Comparison of ENCODE assay signal across 1 cellular context in the genomic region with DNA sequence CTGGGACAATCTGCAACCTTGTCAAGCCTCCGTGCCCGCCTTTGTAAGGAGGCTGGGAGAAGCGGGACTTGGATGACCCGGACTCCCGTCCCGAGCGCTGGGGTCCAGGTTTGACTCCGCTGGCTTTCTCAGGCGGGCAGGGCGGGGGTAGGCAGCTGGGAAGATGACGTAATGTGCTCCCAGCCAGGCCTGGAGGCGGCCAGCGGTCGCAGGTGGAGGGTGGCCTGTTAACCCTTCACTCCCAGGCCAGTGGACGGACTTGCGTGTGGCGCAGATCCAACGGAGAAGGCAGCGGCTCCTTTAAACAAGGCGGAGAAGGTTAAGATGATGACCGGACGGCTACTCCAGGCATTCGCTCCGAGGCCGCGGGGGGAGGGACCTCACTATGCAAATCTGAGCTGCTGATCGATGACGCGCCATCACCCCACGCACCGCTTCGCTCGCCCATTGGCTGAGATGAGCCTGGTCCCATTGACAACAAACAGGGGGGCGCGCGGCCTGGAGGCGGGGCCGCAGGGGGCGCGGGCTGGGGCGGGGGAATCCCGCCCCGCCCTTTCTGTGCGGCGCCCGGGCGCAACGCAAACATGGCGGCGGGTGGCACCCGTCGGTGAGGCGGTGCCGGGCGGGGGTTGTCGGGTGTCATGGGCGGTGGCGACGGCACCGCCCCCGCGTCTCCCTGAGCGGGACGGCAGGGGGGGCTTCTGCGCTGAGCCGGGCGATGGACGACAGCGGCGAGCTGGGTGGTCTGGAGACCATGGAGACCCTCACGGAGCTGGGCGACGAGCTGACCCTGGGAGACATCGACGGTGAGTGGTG.
TF ChIP-seq lines count a peak whose summit lies in the region.

A gene (plus strand): TSS at position 553 of the 816 bp plus-strand sequence. CDS start 166 bp downstream, at position 719.

TF ChIP-seq in HepG2, 621 proteins besides CTCF, POLR2A, EP300 and RAD21 (continued from another document and continues in another):
- TF ChIP-seq, protein P1, sequence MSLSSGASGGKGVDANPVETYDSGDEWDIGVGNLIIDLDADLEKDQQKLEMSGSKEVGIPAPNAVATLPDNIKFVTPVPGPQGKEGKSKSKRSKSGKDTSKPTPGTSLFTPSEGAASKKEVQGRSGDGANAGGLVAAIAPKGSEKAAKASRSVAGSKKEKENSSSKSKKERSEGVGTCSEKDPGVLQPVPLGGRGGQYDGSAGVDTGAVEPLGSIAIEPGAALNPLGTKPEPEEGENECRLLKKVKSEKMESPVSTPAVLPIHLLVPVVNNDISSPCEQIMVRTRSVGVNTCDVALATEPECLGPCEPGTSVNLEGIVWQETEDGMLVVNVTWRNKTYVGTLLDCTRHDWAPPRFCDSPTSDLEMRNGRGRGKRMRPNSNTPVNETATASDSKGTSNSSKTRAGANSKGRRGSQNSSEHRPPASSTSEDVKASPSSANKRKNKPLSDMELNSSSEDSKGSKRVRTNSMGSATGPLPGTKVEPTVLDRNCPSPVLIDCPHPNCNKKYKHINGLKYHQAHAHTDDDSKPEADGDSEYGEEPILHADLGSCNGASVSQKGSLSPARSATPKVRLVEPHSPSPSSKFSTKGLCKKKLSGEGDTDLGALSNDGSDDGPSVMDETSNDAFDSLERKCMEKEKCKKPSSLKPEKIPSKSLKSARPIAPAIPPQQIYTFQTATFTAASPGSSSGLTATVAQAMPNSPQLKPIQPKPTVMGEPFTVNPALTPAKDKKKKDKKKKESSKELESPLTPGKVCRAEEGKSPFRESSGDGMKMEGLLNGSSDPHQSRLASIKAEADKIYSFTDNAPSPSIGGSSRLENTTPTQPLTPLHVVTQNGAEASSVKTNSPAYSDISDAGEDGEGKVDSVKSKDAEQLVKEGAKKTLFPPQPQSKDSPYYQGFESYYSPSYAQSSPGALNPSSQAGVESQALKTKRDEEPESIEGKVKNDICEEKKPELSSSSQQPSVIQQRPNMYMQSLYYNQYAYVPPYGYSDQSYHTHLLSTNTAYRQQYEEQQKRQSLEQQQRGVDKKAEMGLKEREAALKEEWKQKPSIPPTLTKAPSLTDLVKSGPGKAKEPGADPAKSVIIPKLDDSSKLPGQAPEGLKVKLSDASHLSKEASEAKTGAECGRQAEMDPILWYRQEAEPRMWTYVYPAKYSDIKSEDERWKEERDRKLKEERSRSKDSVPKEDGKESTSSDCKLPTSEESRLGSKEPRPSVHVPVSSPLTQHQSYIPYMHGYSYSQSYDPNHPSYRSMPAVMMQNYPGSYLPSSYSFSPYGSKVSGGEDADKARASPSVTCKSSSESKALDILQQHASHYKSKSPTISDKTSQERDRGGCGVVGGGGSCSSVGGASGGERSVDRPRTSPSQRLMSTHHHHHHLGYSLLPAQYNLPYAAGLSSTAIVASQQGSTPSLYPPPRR (CRISPR knock-in tag; IDR thresholded peaks at IDR 0.05; ENCODE audit: borderline replicate concordance): peak; percentile 17; the same call in 1 of the 2 replicates
- TF ChIP-seq BHLHE40 (IDR thresholded peaks at IDR 0.05; ENCODE audit: low read length): peak; percentile 5; the same call in 1 of the 2 replicates
- no peak for TF ChIP-seq PAWR (CRISPR knock-in tag; IDR thresholded peaks at IDR 0.05; ENCODE audit: borderline replicate concordance)
- TF ChIP-seq ZSCAN21 (CRISPR knock-in tag; IDR thresholded peaks at IDR 0.05; ENCODE audit: borderline replicate concordance): peak; percentile 81; the same call in 1 of the 2 replicates
- TF ChIP-seq, protein P2, sequence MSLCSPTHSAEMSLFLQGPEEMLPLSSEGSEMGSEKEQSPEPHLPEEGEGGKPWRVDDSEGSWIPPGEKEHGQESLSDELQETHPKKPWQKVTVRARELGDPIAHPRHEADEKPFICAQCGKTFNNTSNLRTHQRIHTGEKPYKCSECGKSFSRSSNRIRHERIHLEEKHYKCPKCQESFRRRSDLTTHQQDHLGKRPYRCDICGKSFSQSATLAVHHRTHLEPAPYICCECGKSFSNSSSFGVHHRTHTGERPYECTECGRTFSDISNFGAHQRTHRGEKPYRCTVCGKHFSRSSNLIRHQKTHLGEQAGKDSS (CRISPR knock-in tag; IDR thresholded peaks at IDR 0.05; ENCODE audit: borderline replicate concordance, low read depth): no peak
- TF ChIP-seq ZFP62 (CRISPR knock-in tag; IDR thresholded peaks at IDR 0.05): no peak
- no peak for TF ChIP-seq MAFF (IDR thresholded peaks at IDR 0.05; ENCODE audit: low read depth, low read length)
- peak; percentile 44; the same call in 1 of the 2 replicates for TF ChIP-seq ZNF44 (CRISPR knock-in tag; IDR thresholded peaks at IDR 0.05)
- TF ChIP-seq AGO1 (IDR thresholded peaks at IDR 0.05; ENCODE audit: low read depth, low read length, poor library complexity, severe bottlenecking): peak; percentile 52
- TF ChIP-seq ZNF737 (CRISPR knock-in tag; IDR thresholded peaks at IDR 0.05; ENCODE audit: borderline replicate concordance): no peak
- TF ChIP-seq, protein P3, sequence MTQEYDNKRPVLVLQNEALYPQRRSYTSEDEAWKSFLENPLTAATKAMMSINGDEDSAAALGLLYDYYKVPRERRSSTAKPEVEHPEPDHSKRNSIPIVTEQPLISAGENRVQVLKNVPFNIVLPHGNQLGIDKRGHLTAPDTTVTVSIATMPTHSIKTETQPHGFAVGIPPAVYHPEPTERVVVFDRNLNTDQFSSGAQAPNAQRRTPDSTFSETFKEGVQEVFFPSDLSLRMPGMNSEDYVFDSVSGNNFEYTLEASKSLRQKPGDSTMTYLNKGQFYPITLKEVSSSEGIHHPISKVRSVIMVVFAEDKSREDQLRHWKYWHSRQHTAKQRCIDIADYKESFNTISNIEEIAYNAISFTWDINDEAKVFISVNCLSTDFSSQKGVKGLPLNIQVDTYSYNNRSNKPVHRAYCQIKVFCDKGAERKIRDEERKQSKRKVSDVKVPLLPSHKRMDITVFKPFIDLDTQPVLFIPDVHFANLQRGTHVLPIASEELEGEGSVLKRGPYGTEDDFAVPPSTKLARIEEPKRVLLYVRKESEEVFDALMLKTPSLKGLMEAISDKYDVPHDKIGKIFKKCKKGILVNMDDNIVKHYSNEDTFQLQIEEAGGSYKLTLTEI (CRISPR knock-in tag; conservative IDR thresholded peaks at IDR 0.05): no peak
- TF ChIP-seq ZNF10 (CRISPR knock-in tag; IDR thresholded peaks at IDR 0.05; ENCODE audit: borderline replicate concordance, low read depth): no peak
- peak; percentile 84 for TF ChIP-seq ZNF878 (CRISPR knock-in tag; IDR thresholded peaks at IDR 0.05)
- no peak for TF ChIP-seq PTBP1 (IDR thresholded peaks at IDR 0.05; ENCODE audit: low read depth, low read length, poor library complexity, severe bottlenecking)
- TF ChIP-seq, protein P4, sequence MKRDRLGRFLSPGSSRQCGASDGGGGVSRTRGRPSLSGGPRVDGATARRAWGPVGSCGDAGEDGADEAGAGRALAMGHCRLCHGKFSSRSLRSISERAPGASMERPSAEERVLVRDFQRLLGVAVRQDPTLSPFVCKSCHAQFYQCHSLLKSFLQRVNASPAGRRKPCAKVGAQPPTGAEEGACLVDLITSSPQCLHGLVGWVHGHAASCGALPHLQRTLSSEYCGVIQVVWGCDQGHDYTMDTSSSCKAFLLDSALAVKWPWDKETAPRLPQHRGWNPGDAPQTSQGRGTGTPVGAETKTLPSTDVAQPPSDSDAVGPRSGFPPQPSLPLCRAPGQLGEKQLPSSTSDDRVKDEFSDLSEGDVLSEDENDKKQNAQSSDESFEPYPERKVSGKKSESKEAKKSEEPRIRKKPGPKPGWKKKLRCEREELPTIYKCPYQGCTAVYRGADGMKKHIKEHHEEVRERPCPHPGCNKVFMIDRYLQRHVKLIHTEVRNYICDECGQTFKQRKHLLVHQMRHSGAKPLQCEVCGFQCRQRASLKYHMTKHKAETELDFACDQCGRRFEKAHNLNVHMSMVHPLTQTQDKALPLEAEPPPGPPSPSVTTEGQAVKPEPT (CRISPR knock-in tag; IDR thresholded peaks at IDR 0.05; ENCODE audit: low read depth): 0 out of 2 replicates have a peak, but pooled peaks have one; percentile 53
- no peak; the same call in 1 of the 2 replicates for TF ChIP-seq ZSCAN25 (CRISPR knock-in tag; IDR thresholded peaks at IDR 0.05)
- TF ChIP-seq MEF2D (CRISPR knock-in tag; IDR thresholded peaks at IDR 0.05): peak; percentile 84
- no peak for TF ChIP-seq MAF1 (CRISPR knock-in tag; IDR thresholded peaks at IDR 0.05; ENCODE audit: borderline replicate concordance)
- TF ChIP-seq, protein P5, sequence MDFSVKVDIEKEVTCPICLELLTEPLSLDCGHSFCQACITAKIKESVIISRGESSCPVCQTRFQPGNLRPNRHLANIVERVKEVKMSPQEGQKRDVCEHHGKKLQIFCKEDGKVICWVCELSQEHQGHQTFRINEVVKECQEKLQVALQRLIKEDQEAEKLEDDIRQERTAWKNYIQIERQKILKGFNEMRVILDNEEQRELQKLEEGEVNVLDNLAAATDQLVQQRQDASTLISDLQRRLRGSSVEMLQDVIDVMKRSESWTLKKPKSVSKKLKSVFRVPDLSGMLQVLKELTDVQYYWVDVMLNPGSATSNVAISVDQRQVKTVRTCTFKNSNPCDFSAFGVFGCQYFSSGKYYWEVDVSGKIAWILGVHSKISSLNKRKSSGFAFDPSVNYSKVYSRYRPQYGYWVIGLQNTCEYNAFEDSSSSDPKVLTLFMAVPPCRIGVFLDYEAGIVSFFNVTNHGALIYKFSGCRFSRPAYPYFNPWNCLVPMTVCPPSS (IDR thresholded peaks at IDR 0.05): no peak
- no peak for TF ChIP-seq ZNF703 (CRISPR knock-in tag; IDR thresholded peaks at IDR 0.05; ENCODE audit: borderline replicate concordance)
- TF ChIP-seq MAFK (conservative IDR thresholded peaks at IDR 0.05 in 1 of 2, IDR thresholded peaks at IDR 0.05 in 1 of 2; ENCODE audit: low read length in 2 of 2): no peak
- peak; percentile 61; the same call in 1 of the 2 replicates for TF ChIP-seq SAFB2 (CRISPR knock-in tag; IDR thresholded peaks at IDR 0.05; ENCODE audit: borderline replicate concordance, low read depth)
- TF ChIP-seq, protein P6, sequence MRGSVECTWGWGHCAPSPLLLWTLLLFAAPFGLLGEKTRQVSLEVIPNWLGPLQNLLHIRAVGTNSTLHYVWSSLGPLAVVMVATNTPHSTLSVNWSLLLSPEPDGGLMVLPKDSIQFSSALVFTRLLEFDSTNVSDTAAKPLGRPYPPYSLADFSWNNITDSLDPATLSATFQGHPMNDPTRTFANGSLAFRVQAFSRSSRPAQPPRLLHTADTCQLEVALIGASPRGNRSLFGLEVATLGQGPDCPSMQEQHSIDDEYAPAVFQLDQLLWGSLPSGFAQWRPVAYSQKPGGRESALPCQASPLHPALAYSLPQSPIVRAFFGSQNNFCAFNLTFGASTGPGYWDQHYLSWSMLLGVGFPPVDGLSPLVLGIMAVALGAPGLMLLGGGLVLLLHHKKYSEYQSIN (CRISPR knock-in tag; IDR thresholded peaks at IDR 0.05; ENCODE audit: borderline replicate concordance): no peak
- TF ChIP-seq ZNF326 (CRISPR knock-in tag; IDR thresholded peaks at IDR 0.05; ENCODE audit: borderline replicate concordance): no peak; the same call in 1 of the 2 replicates
- TF ChIP-seq, protein P7, sequence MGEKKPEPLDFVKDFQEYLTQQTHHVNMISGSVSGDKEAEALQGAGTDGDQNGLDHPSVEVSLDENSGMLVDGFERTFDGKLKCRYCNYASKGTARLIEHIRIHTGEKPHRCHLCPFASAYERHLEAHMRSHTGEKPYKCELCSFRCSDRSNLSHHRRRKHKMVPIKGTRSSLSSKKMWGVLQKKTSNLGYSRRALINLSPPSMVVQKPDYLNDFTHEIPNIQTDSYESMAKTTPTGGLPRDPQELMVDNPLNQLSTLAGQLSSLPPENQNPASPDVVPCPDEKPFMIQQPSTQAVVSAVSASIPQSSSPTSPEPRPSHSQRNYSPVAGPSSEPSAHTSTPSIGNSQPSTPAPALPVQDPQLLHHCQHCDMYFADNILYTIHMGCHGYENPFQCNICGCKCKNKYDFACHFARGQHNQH (CRISPR knock-in tag; IDR thresholded peaks at IDR 0.05): peak; percentile 69; the same call in 1 of the 2 replicates
- TF ChIP-seq, protein P8, sequence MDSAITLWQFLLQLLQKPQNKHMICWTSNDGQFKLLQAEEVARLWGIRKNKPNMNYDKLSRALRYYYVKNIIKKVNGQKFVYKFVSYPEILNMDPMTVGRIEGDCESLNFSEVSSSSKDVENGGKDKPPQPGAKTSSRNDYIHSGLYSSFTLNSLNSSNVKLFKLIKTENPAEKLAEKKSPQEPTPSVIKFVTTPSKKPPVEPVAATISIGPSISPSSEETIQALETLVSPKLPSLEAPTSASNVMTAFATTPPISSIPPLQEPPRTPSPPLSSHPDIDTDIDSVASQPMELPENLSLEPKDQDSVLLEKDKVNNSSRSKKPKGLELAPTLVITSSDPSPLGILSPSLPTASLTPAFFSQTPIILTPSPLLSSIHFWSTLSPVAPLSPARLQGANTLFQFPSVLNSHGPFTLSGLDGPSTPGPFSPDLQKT (CRISPR knock-in tag; IDR thresholded peaks at IDR 0.05; ENCODE audit: borderline replicate concordance): no peak
- peak; percentile 66 for TF ChIP-seq ZNF331 (CRISPR knock-in tag; IDR thresholded peaks at IDR 0.05)
- 0 out of 2 replicates have a peak, but pooled peaks have one; percentile 71 for TF ChIP-seq ZFP36L2 (CRISPR knock-in tag; IDR thresholded peaks at IDR 0.05)
- no peak for TF ChIP-seq TCF7 (IDR thresholded peaks at IDR 0.05; ENCODE audit: low read depth)
- no peak for TF ChIP-seq ZNF446 (CRISPR knock-in tag; IDR thresholded peaks at IDR 0.05)
- TF ChIP-seq ZNF839 (CRISPR knock-in tag; IDR thresholded peaks at IDR 0.05; ENCODE audit: borderline replicate concordance): no peak; the same call in 1 of the 2 replicates
- no peak for TF ChIP-seq ZNF674 (CRISPR knock-in tag; IDR thresholded peaks at IDR 0.05; ENCODE audit: low read depth)
- peak; percentile 60; the same call in 1 of the 2 replicates for TF ChIP-seq RFXAP (CRISPR knock-in tag; IDR thresholded peaks at IDR 0.05; ENCODE audit: borderline replicate concordance)
- peak; percentile 77 for TF ChIP-seq SALL2 (CRISPR knock-in tag; IDR thresholded peaks at IDR 0.05)
- TF ChIP-seq ARNT2 (CRISPR knock-in tag; IDR thresholded peaks at IDR 0.05; ENCODE audit: low read depth): peak; percentile 3
- TF ChIP-seq ZNF292 (CRISPR knock-in tag; IDR thresholded peaks at IDR 0.05; ENCODE audit: borderline replicate concordance, low read depth): peak; percentile 87; the same call in 1 of the 2 replicates
- TF ChIP-seq HMG20A (CRISPR knock-in tag; IDR thresholded peaks at IDR 0.05; ENCODE audit: borderline replicate concordance): no peak
- peak; percentile 97 for TF ChIP-seq AKAP8 (CRISPR knock-in tag; IDR thresholded peaks at IDR 0.05)
- no peak; the same call in 1 of the 2 replicates for TF ChIP-seq JDP2 (CRISPR knock-in tag; IDR thresholded peaks at IDR 0.05; ENCODE audit: borderline replicate concordance)
- TF ChIP-seq KDM6A (CRISPR knock-in tag; IDR thresholded peaks at IDR 0.05; ENCODE audit: low read depth): no peak
- 0 out of 2 replicates have a peak, but pooled peaks have one; percentile 26 for TF ChIP-seq ZBTB3 (CRISPR knock-in tag; IDR thresholded peaks at IDR 0.05; ENCODE audit: borderline replicate concordance, low read depth)
- TF ChIP-seq NCOR1 (IDR thresholded peaks at IDR 0.05; ENCODE audit: borderline replicate concordance, low read length): peak; percentile 25; the same call in 1 of the 2 replicates
